ENCODE assay signal across 14 cellular contexts in the genomic region with DNA sequence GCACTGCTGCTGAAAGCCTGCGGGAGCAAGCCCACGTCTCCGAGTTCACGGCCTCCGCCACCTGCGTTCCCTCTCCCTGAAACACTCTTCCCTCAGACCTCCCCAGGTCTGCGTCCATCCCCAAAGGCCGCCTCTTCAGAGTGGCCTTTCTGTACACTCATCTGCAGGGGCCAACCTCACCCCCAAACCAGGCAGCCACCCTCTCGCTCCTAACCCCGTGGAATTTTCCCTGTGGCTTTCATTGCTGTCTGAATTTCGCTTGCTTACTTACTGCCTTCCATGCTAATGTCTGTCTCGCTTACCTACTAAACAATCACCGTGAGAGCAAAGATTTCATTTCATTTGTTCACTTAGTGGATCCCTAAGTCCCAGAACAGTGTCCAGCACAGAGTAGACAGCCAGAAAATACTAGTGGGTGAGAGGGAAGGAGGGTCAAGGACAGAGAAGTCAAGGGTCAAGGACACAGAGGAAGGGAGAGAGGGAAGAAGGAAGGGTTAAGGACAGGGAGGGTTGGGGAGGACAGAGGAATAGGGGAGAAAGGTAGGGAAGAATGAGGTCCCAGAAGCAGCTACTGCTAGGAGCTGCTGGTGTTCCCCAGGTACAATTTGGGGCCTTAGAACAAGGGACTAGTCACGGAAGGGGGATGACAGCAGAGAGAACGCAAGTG.
A peak's percentile ranks its signal among the peaks of the same experiment; 100 is the strongest.
DNase-seq lines count a peak whose midpoint lies in the region; ATAC-seq and TF ChIP-seq lines count a peak whose summit lies in the region.
"Had no signal": no experiment of that assay in that cellular context is flagged by ENCODE, and none has a peak within 500 bp of the region (broad histone marks: within the 10 kb centered on the region; RNA-seq: fewer than 3 reads in every experiment).

No MANE protein-coding gene starts in this region.

- intact Hi-C loops in left ventricle myocardium inferior (cut with micrococcal nuclease) (no loop called here), left ventricle myocardium superior (cut with micrococcal nuclease) (no loop called here), ascending aorta (cut with DNase I) (loop anchor here (2.0 kb wide), 1 partner anchor 21 kb away; no protein-coding TSS in a partner anchor), tibial artery (cut with DNase I; ENCODE audit: low total_unique reads) (no loop called here)

- no peak for ATAC-seq in left ventricle myocardium superior
- no peak for ATAC-seq in naive B cell (ENCODE audit: low read depth in 2 of 2)
- ATAC-seq in HG03571 (IDR thresholded peaks at IDR 0.05; ENCODE audit: unreplicated experiment): no peak

- no peaks in the 10 kb centered on the region for H3K27me3 Mint-ChIP-seq in naive B cell

- no peaks in the 10 kb centered on the region for H3K9me3 ChIP-seq in left ventricle myocardium inferior (replicated peaks)
- H3K9me3 ChIP-seq in ascending aorta: no peaks in the 10 kb centered on the region
- H3K9me3 ChIP-seq in tibial artery: no peaks in the 10 kb centered on the region
- H3K9me3 ChIP-seq: lower lobe of right lung, uterus had no signal

- no peaks in the 10 kb centered on the region for H3K36me3 ChIP-seq in left ventricle myocardium inferior
- H3K36me3 ChIP-seq in ascending aorta: peaks cover 0 to 4% of the 10 kb centered on the region in 2 donors
- peaks cover 0 to 14% (median 5%) of the 10 kb centered on the region in 3 donors for H3K36me3 ChIP-seq in tibial artery
- H3K36me3 ChIP-seq: uterus had no signal

- peak overlapping the region in 5 of 6 donors; percentile 10 to 93 (median 55) for H3K27ac Mint-ChIP-seq in naive B cell

- H3K4me3 Mint-ChIP-seq in naive B cell: no peak overlapping the region

- H3K9me3 Mint-ChIP-seq in naive B cell: no peaks in the 10 kb centered on the region

- DNase-seq in left ventricle myocardium inferior (no peak), left ventricle myocardium superior (no peak), ascending aorta (ENCODE audit: low spot score in 2 of 2) (no peak), naive B cell (no peak), tibial artery (no peak), glomerular visceral epithelial cell (ENCODE audit: extremely low spot score) (no peak)
- no peak for DNase-seq in activated CD4-positive, CD25-positive, alpha-beta regulatory T cell treated with anti-CD3 and anti-CD28 coated beads, Interleukin-2, amount 50 U/mL, for 72 hours
- DNase-seq: AML-193, cortex of kidney, DMS79 treated with DMSO at 0.1 percent for 48 hours, lower lobe of right lung, NCI-H2029 treated with DMSO at 0.1 percent for 48 hours had no signal

- TF ChIP-seq CTCF in left ventricle myocardium inferior (IDR thresholded peaks at IDR 0.05; ENCODE audit: borderline replicate concordance): no peak
- TF ChIP-seq CTCF in ascending aorta (IDR thresholded peaks at IDR 0.05): no peak
- no peak for TF ChIP-seq CTCF in tibial artery (IDR thresholded peaks at IDR 0.05)

- H3K36me3 Mint-ChIP-seq in naive B cell: peaks cover 21 to 23% of the 10 kb centered on the region in 2 donors

- peaks cover 22 to 39% (median 37%) of the 10 kb centered on the region in 3 donors for H3K4me1 Mint-ChIP-seq in naive B cell

- H3K27ac ChIP-seq in left ventricle myocardium inferior (replicated peaks) (no peak overlapping the region), ascending aorta (peak overlapping the region; percentile 70 to 80), tibial artery (peak overlapping the region; percentile 55 to 59)
- H3K27ac ChIP-seq: lower lobe of right lung had no signal

- H3K4me3 ChIP-seq in left ventricle myocardium inferior (peak overlapping the region; percentile 35), ascending aorta (peak overlapping the region in 1 of 2 donors; percentile 55), tibial artery (peak overlapping the region in 1 of 2 donors; percentile 41)
- H3K4me3 ChIP-seq: lower lobe of right lung, uterus had no signal

- H3K27me3 ChIP-seq in left ventricle myocardium inferior (ENCODE audit: low read depth) (no peaks in the 10 kb centered on the region), ascending aorta (no peaks in the 10 kb centered on the region), tibial artery (no peaks in the 10 kb centered on the region)
- H3K27me3 ChIP-seq: uterus had no signal

- H3K4me1 ChIP-seq in left ventricle myocardium inferior (peaks cover 29% of the 10 kb centered on the region), ascending aorta (peaks cover 5 to 14% of the 10 kb centered on the region in 2 donors), tibial artery (peaks cover 0 to 21% (median 19%) of the 10 kb centered on the region in 4 donors)
- H3K4me1 ChIP-seq: uterus had no signal
